20 cellular contexts compared by ENCODE assay signal in the genomic region with DNA sequence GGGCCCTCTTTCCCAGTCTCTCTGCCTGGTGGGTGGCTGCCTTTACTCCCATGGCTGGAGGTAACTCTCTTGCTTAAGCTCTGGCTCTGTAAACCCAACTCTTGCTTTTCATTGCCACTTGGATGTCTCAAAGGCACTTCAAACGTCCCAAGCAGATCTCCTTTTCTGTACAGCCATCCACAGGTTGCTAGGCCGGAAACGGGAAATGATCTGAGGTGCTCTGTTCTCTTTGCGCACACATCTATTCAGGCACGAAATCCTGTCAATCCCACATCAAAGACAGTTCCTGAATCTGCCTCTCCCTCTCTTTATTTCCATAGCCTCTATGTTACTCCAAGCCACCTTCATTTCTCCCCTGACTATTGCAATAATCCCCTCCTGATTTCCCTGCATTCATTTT.
"Had no signal": no experiment of that assay in that cellular context is flagged by ENCODE, and none has a peak within 500 bp of the region (broad histone marks: within the 10 kb centered on the region; RNA-seq: fewer than 3 reads in every experiment).

No MANE protein-coding gene starts in this region.

- H3K4me2 ChIP-seq: SK-N-SH had no signal

- DNase-seq: Karpas-422, KG1, MG63, NCI-H1092, NCI-H1105 treated with DMSO at 0.1 percent for 48 hours, NCI-H1417 treated with DMSO at 0.1 percent for 48 hours, NCI-H146, NCI-H1694 treated with DMSO at 0.1 percent for 48 hours, NCI-H1930, NCI-H2081, NCI-H2171, NCI-H226, NCI-H446, NCI-H510A, NCI-H524 treated with DMSO at 0.1 percent for 48 hours, NCI-H69, NCI-H774, RPMI8226, SHP77, SK-N-SH had no signal

- H3K9me3 ChIP-seq: MG63, SK-N-SH had no signal

- H3K9ac ChIP-seq: SK-N-SH had no signal

- H3K27me3 ChIP-seq: MG63 had no signal

- H3K4me3 ChIP-seq: MG63 had no signal

- H3K36me3 ChIP-seq: MG63 had no signal
